ENCODE assay signal across 10 cellular contexts in the genomic region with DNA sequence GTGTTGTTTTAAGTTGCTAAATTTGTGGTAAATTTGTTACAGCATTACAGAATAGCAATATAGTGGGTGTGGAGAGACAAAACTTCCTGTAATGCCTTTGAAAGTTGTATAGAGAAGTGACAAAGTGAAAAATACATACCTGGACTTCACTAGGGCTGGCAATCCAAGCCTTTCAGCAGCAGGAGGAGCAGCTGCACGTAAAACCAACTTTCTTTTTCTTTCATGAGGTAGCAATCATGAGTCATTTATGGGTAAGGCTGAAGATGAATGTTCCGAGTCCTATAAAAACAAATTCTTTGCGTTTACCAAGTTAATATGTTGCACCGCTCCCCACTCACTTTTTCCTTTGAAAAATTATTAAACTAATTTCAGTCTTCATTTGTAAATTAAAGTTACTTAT.
DNase-seq lines count a peak whose midpoint lies in the region; ATAC-seq and TF ChIP-seq lines count a peak whose summit lies in the region.
"Had no signal": no experiment of that assay in that cellular context is flagged by ENCODE, and none has a peak within 500 bp of the region (broad histone marks: within the 10 kb centered on the region; RNA-seq: fewer than 3 reads in every experiment).

No MANE protein-coding gene starts in this region.

- no peak overlapping the region for H3K27ac Mint-ChIP-seq in neural progenitor cell
- H3K27ac Mint-ChIP-seq: activated naive CD8-positive, alpha-beta T cell treated with anti-CD3 and anti-CD28 coated beads for 36 hours; immature natural killer cell had no signal

- no peak overlapping the region for H3K4me3 Mint-ChIP-seq in neural progenitor cell
- H3K4me3 Mint-ChIP-seq: activated naive CD8-positive, alpha-beta T cell treated with anti-CD3 and anti-CD28 coated beads for 36 hours; immature natural killer cell had no signal

- no peak overlapping the region for H3K4me2 ChIP-seq in neural progenitor cell

- H3K4me1 ChIP-seq in adipocyte (ENCODE audit: control insufficient read depth, insufficient read depth, low read length) (no peaks in the 10 kb centered on the region), neural progenitor cell (no peaks in the 10 kb centered on the region)

- no peaks in the 10 kb centered on the region for H3K27me3 Mint-ChIP-seq in neural progenitor cell (ENCODE audit: insufficient read depth, low read depth)

- H3K9ac ChIP-seq in adipocyte (ENCODE audit: low read length) = no peak overlapping the region
- no peak overlapping the region for H3K9ac ChIP-seq in neural progenitor cell

- TF ChIP-seq RAD21 in Ishikawa (IDR thresholded peaks at IDR 0.05; ENCODE audit: low read depth) = peak; percentile 35; the same call in 1 of the 2 replicates

- no peak overlapping the region for H2AFZ ChIP-seq in neural progenitor cell (replicated peaks)

- no peak overlapping the region for H3K4me3 ChIP-seq in adipocyte (ENCODE audit: low read length)
- H3K4me3 ChIP-seq in neural progenitor cell = no peak overlapping the region

- no peaks in the 10 kb centered on the region for H3K27me3 ChIP-seq in adipocyte (replicated peaks; ENCODE audit: control insufficient read depth, insufficient read depth, low read length)
- no peaks in the 10 kb centered on the region for H3K27me3 ChIP-seq in neural progenitor cell

- DNase-seq in NCI-H510A treated with DMSO at 0.1 percent for 48 hours (lab: John Stamatoyannopoulos, UW) = peak; percentile 27
- DNase-seq in NCI-H510A (lab: John Stamatoyannopoulos, UW) = no peak
- peak; percentile 42 for DNase-seq in adipocyte (ENCODE audit: low read depth)
- DNase-seq in neural progenitor cell (ENCODE audit: low spot score) = peak; percentile 10
- no peak for DNase-seq in effector CD4-positive, alpha-beta T cell
- no peak for DNase-seq in stimulated activated CD4-positive, alpha-beta T cell treated with anti-CD3 and anti-CD28 coated beads, Interleukin-2, amount 100 ng/mL, for 24 hours
- DNase-seq: activated naive CD8-positive, alpha-beta T cell treated with anti-CD3 and anti-CD28 coated beads for 36 hours; immature natural killer cell had no signal

- ATAC-seq in GM21423 (IDR thresholded peaks at IDR 0.05; ENCODE audit: unreplicated experiment) = no peak

- no peaks in the 10 kb centered on the region for H3K4me1 Mint-ChIP-seq in neural progenitor cell
- H3K4me1 Mint-ChIP-seq: immature natural killer cell had no signal

- no peaks in the 10 kb centered on the region for H3K36me3 Mint-ChIP-seq in neural progenitor cell
- H3K36me3 Mint-ChIP-seq: activated naive CD8-positive, alpha-beta T cell treated with anti-CD3 and anti-CD28 coated beads for 36 hours; immature natural killer cell had no signal

- H3K36me3 ChIP-seq in adipocyte (ENCODE audit: control insufficient read depth, insufficient read depth, low read length, severe bottlenecking) (no peaks in the 10 kb centered on the region), neural progenitor cell (no peaks in the 10 kb centered on the region)

- H3K9me3 ChIP-seq in adipocyte (ENCODE audit: control insufficient read depth, low read length) (no peaks in the 10 kb centered on the region), neural progenitor cell (ENCODE audit: low read depth) (no peaks in the 10 kb centered on the region)

- no peaks in the 10 kb centered on the region for H3K79me2 ChIP-seq in neural progenitor cell (ENCODE audit: low read depth)

- no peaks in the 10 kb centered on the region for H4K20me1 ChIP-seq in neural progenitor cell (ENCODE audit: low read depth)

- TF ChIP-seq EP300 in Ishikawa (IDR thresholded peaks at IDR 0.05; ENCODE audit: borderline replicate concordance) = no peak

- H3K27ac ChIP-seq in neural progenitor cell = no peak overlapping the region

- no peaks in the 10 kb centered on the region for H3F3A ChIP-seq in neural progenitor cell (ENCODE audit: low read depth)

- H3K9me3 Mint-ChIP-seq in neural progenitor cell = no peaks in the 10 kb centered on the region
- H3K9me3 Mint-ChIP-seq: activated naive CD8-positive, alpha-beta T cell treated with anti-CD3 and anti-CD28 coated beads for 36 hours; immature natural killer cell had no signal

- peak; percentile 55 for TF ChIP-seq CTCF in neural progenitor cell (IDR thresholded peaks at IDR 0.05)

TF ChIP-seq in Ishikawa, 13 proteins besides CTCF, POLR2A, EP300 and RAD21:
- TF ChIP-seq, protein P1, sequence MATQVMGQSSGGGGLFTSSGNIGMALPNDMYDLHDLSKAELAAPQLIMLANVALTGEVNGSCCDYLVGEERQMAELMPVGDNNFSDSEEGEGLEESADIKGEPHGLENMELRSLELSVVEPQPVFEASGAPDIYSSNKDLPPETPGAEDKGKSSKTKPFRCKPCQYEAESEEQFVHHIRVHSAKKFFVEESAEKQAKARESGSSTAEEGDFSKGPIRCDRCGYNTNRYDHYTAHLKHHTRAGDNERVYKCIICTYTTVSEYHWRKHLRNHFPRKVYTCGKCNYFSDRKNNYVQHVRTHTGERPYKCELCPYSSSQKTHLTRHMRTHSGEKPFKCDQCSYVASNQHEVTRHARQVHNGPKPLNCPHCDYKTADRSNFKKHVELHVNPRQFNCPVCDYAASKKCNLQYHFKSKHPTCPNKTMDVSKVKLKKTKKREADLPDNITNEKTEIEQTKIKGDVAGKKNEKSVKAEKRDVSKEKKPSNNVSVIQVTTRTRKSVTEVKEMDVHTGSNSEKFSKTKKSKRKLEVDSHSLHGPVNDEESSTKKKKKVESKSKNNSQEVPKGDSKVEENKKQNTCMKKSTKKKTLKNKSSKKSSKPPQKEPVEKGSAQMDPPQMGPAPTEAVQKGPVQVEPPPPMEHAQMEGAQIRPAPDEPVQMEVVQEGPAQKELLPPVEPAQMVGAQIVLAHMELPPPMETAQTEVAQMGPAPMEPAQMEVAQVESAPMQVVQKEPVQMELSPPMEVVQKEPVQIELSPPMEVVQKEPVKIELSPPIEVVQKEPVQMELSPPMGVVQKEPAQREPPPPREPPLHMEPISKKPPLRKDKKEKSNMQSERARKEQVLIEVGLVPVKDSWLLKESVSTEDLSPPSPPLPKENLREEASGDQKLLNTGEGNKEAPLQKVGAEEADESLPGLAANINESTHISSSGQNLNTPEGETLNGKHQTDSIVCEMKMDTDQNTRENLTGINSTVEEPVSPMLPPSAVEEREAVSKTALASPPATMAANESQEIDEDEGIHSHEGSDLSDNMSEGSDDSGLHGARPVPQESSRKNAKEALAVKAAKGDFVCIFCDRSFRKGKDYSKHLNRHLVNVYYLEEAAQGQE (IDR thresholded peaks at IDR 0.05; ENCODE audit: low read depth) = no peak
- TF ChIP-seq NFIC (IDR thresholded peaks at IDR 0.05) (no peak), FOXM1 (IDR thresholded peaks at IDR 0.05; ENCODE audit: borderline replicate concordance, low read depth) (no peak), EGR1 (IDR thresholded peaks at IDR 0.05) (no peak), CEBPB (IDR thresholded peaks at IDR 0.05) (no peak), TCF12 (IDR thresholded peaks at IDR 0.05; ENCODE audit: low read depth) (no peak), YY1 (IDR thresholded peaks at IDR 0.05; ENCODE audit: low read depth) (no peak)
- TF ChIP-seq, protein P2, sequence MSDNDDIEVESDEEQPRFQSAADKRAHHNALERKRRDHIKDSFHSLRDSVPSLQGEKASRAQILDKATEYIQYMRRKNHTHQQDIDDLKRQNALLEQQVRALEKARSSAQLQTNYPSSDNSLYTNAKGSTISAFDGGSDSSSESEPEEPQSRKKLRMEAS (IDR thresholded peaks at IDR 0.05) = no peak

Comparison
In these comparisons a context has a peak if more than half of its experiments do, and no peak if none do; other contexts are left out.
1. DNase-seq: peak in NCI-H510A treated with DMSO at 0.1 percent for 48 hours (single experiment), adipocyte (single experiment) and neural progenitor cell (single experiment); none in NCI-H510A (single experiment), effector CD4-positive, alpha-beta T cell (single experiment) and stimulated activated CD4-positive, alpha-beta T cell treated with anti-CD3 and anti-CD28 coated beads, Interleukin-2, amount 100 ng/mL, for 24 hours (0 of 2).